ENCODE assay signal across 23 cellular contexts in genomic region chr22:49411236-49411635, GRCh38.
"Had no signal": no experiment of that assay in that cellular context is flagged by ENCODE, and none has a peak within 500 bp of the region (broad histone marks: within the 10 kb centered on the region; RNA-seq: fewer than 3 reads in every experiment).

No MANE protein-coding gene starts in this region.

- DNase-seq: activated CD4-positive, alpha-beta memory T cell treated with anti-CD3 and anti-CD28 coated beads, Interleukin-2, amount 10 ng/mL, durations not matched to agents 7 days and 5 days; activated CD4-positive, alpha-beta T cell treated with anti-CD3 and anti-CD28 coated beads, Interleukin-2, amount 10 ng/mL, durations not matched to agents 7 days and 5 days; activated CD4-positive, CD25-positive, alpha-beta regulatory T cell; activated T-cell treated with anti-CD3 and anti-CD28 coated beads, Interleukin-2, amount 50 U/mL, for 48 hours; caudate nucleus; KG1; NCI-H1048; NCI-H146; NCI-H187 treated with DMSO at 0.1 percent for 48 hours; NCI-H2171 treated with DMSO at 0.1 percent for 48 hours; NCI-H345; NCI-H510A; NCI-H526 treated with DMSO at 0.1 percent for 48 hours; NCI-H82; SIG-M5; T-cell; T-helper 2 cell; T1000 had no signal

- H3K27ac Mint-ChIP-seq: activated CD4-positive, alpha-beta memory T cell treated with anti-CD3 and anti-CD28 coated beads, Interleukin-2, amount 10 ng/mL, durations not matched to agents 7 days and 5 days; activated CD4-positive, alpha-beta T cell treated with anti-CD3 and anti-CD28 coated beads, Interleukin-2, amount 10 ng/mL, durations not matched to agents 7 days and 5 days; activated naive CD4-positive, alpha-beta T cell treated with anti-CD3 and anti-CD28 coated beads, Interleukin-2, amount 50 U/mL, for 24 hours; activated T-helper 17 cell treated with anti-CD3 and anti-CD28 coated beads, Interleukin-2, amount 50 U/mL, for 72 hours; T-cell had no signal

- H3K4me3 ChIP-seq: breast epithelium, SK-N-MC had no signal

- H3K36me3 ChIP-seq: breast epithelium had no signal

- H3K36me3 Mint-ChIP-seq: activated naive CD4-positive, alpha-beta T cell treated with anti-CD3 and anti-CD28 coated beads, Interleukin-2, amount 50 U/mL, for 24 hours; T-cell had no signal

- H3K9me3 Mint-ChIP-seq: activated CD4-positive, alpha-beta memory T cell treated with anti-CD3 and anti-CD28 coated beads, Interleukin-2, amount 10 ng/mL, durations not matched to agents 7 days and 5 days; activated CD4-positive, alpha-beta T cell treated with anti-CD3 and anti-CD28 coated beads, Interleukin-2, amount 10 ng/mL, durations not matched to agents 7 days and 5 days had no signal

- H3K27ac ChIP-seq: breast epithelium, SK-N-MC, VCaP had no signal

- H3K27me3 Mint-ChIP-seq: activated CD4-positive, alpha-beta memory T cell treated with anti-CD3 and anti-CD28 coated beads, Interleukin-2, amount 10 ng/mL, durations not matched to agents 7 days and 5 days; activated CD4-positive, alpha-beta T cell treated with anti-CD3 and anti-CD28 coated beads, Interleukin-2, amount 10 ng/mL, durations not matched to agents 7 days and 5 days had no signal

- ATAC-seq: activated T-helper 17 cell treated with anti-CD3 and anti-CD28 coated beads, Interleukin-2, amount 50 U/mL, for 72 hours; T-cell had no signal

- H3K4me1 ChIP-seq: breast epithelium had no signal

- H3K4me3 Mint-ChIP-seq: activated CD4-positive, alpha-beta memory T cell treated with anti-CD3 and anti-CD28 coated beads, Interleukin-2, amount 10 ng/mL, durations not matched to agents 7 days and 5 days; activated CD4-positive, alpha-beta T cell treated with anti-CD3 and anti-CD28 coated beads, Interleukin-2, amount 10 ng/mL, durations not matched to agents 7 days and 5 days; activated naive CD4-positive, alpha-beta T cell treated with anti-CD3 and anti-CD28 coated beads, Interleukin-2, amount 50 U/mL, for 24 hours; activated T-helper 17 cell treated with anti-CD3 and anti-CD28 coated beads, Interleukin-2, amount 50 U/mL, for 72 hours; T-cell had no signal

- H3K4me1 Mint-ChIP-seq: activated CD4-positive, alpha-beta memory T cell treated with anti-CD3 and anti-CD28 coated beads, Interleukin-2, amount 10 ng/mL, durations not matched to agents 7 days and 5 days; activated CD4-positive, alpha-beta T cell treated with anti-CD3 and anti-CD28 coated beads, Interleukin-2, amount 10 ng/mL, durations not matched to agents 7 days and 5 days; activated naive CD4-positive, alpha-beta T cell treated with anti-CD3 and anti-CD28 coated beads, Interleukin-2, amount 50 U/mL, for 24 hours; activated T-helper 17 cell treated with anti-CD3 and anti-CD28 coated beads, Interleukin-2, amount 50 U/mL, for 72 hours; T-cell had no signal
